In genomic region chr18:80143876-80144275, GRCh38 we compare ENCODE assay signal across 24 cellular contexts. TPM values are rescaled to one million over a fixed set of nuclear protein-coding genes. Genes with fewer than 3 reads are reported as not detected.
DNase-seq lines count a peak whose midpoint lies in the region; ATAC-seq and TF ChIP-seq lines count a peak whose summit lies in the region.
"Had no signal": no experiment of that assay in that cellular context is flagged by ENCODE, and none has a peak within 500 bp of the region (broad histone marks: within the 10 kb centered on the region; RNA-seq: fewer than 3 reads in every experiment).

No MANE protein-coding gene starts in this region.

- ATAC-seq in HG02885 (IDR thresholded peaks at IDR 0.05; ENCODE audit: poor library complexity, unreplicated experiment) = no peak
- no peak for ATAC-seq in upper lobe of right lung
- ATAC-seq: effector memory CD8-positive, alpha-beta T cell; left lung; Right ventricle myocardium inferior had no signal

- intact Hi-C loops in upper lobe of right lung (cut with DNase I) = no loop called here

- peak; percentile 34 for DNase-seq in EL
- peak; percentile 22 for DNase-seq in RKO (ENCODE audit: low spot score)
- peak; percentile 50 for DNase-seq in dermis blood vessel endothelial cell
- peak; percentile 60 to 69 for DNase-seq in lung microvascular endothelial cell (ENCODE audit: low read depth in 2 of 2)
- DNase-seq in NCI-H748 treated with DMSO at 0.1 percent for 48 hours (lab: John Stamatoyannopoulos, UW) = no peak
- DNase-seq in upper lobe of right lung = no peak
- DNase-seq: activated B cell treated with CpG ODN at 0.5 μM for 24 hours; activated CD4-positive, alpha-beta memory T cell treated with anti-CD3 and anti-CD28 coated beads for 36 hours; activated naive CD4-positive, alpha-beta T cell treated with anti-CD3 and anti-CD28 coated beads for 36 hours; anterior cingulate cortex; CD4-positive, CD25-positive, alpha-beta regulatory T cell; effector memory CD8-positive, alpha-beta T cell; esophagus squamous epithelium; Kasumi-1; left lung; NCI-H1105; NCI-H2029 treated with DMSO at 0.1 percent for 48 hours; NCI-H226; NCI-H774; sigmoid colon; T-helper 9 cell; upper lobe of left lung had no signal

- TF ChIP-seq CTCF in upper lobe of right lung (IDR thresholded peaks at IDR 0.05) = no peak

- H3K27me3 ChIP-seq in upper lobe of right lung = no peaks in the 10 kb centered on the region
- H3K27me3 ChIP-seq: esophagus squamous epithelium, left lung, sigmoid colon had no signal

- H3K4me3 ChIP-seq in upper lobe of right lung = no peak overlapping the region
- H3K4me3 ChIP-seq: esophagus squamous epithelium, left lung, sigmoid colon, upper lobe of left lung had no signal

- H3K27ac ChIP-seq in upper lobe of right lung = no peak overlapping the region
- H3K27ac ChIP-seq: esophagus squamous epithelium, left lung, sigmoid colon, upper lobe of left lung had no signal

- peaks cover 11% of the 10 kb centered on the region for H3K36me3 ChIP-seq in upper lobe of right lung

- H3K9me3 ChIP-seq in upper lobe of right lung = no peaks in the 10 kb centered on the region
- H3K9me3 ChIP-seq: esophagus squamous epithelium, left lung, sigmoid colon, upper lobe of left lung had no signal

- H3K4me1 ChIP-seq in upper lobe of right lung = peaks cover 5% of the 10 kb centered on the region

RNA-seq across cellular contexts. Expression of gene ADNP2, which starts 34.8 kb away (rescaled TPM):
- total RNA-seq in dermis blood vessel endothelial cell = 14.6 and 17.0 TPM in 2 replicates
- total RNA-seq in lung microvascular endothelial cell = 10.7 and 12.1 TPM in 2 replicates
- total RNA-seq in upper lobe of right lung = 14.2 TPM

Comparison
In these comparisons a context has a peak if more than half of its experiments do, and no peak if none do; other contexts are left out.
1. DNase-seq: peak in EL (single experiment), RKO (single experiment), dermis blood vessel endothelial cell (single experiment) and lung microvascular endothelial cell (2 of 2); none in NCI-H748 treated with DMSO at 0.1 percent for 48 hours (single experiment) and upper lobe of right lung (single experiment).